In genomic region chr2:223570784-223571183, GRCh38 we compare ENCODE assay signal across 35 cellular contexts. TPM values are rescaled to one million over a fixed set of nuclear protein-coding genes. Genes with fewer than 3 reads are reported as not detected.
"Had no signal": no experiment of that assay in that cellular context is flagged by ENCODE, and none has a peak within 500 bp of the region (broad histone marks: within the 10 kb centered on the region; RNA-seq: fewer than 3 reads in every experiment).

No MANE protein-coding gene starts in this region.

- H3K9me3 ChIP-seq: adrenal gland, ascending aorta, body of pancreas, breast epithelium had no signal

- H3K36me3 ChIP-seq: adrenal gland, ascending aorta, brain microvascular endothelial cell, breast epithelium, cardiac muscle cell had no signal

- H3K4me1 ChIP-seq: adrenal gland, ascending aorta, body of pancreas, breast epithelium had no signal

- FAIRE-seq: astrocyte, bronchial epithelial cell had no signal

- H3K27ac ChIP-seq: adrenal gland, ascending aorta, body of pancreas, brain microvascular endothelial cell, breast epithelium, cardiac muscle cell had no signal

- ATAC-seq: activated naive CD4-positive, alpha-beta T cell treated with anti-CD3 and anti-CD28 coated beads, Interleukin-2, amount 50 U/mL, for 72 hours; activated naive CD8-positive, alpha-beta T cell treated with anti-CD3 and anti-CD28 coated beads, Interleukin-2, amount 50 U/mL, for 24 hours; activated T-cell treated with anti-CD3 and anti-CD28 coated beads, Interleukin-2, amount 50 U/mL, for 4 hours; activated T-cell treated with anti-CD3 and anti-CD28 coated beads, Interleukin-2, amount 50 U/mL, for 72 hours; activated T-helper 17 cell treated with anti-CD3 and anti-CD28 coated beads, Interleukin-2, amount 50 U/mL, for 72 hours; body of pancreas had no signal

- H3K27me3 ChIP-seq: adrenal gland, ascending aorta, body of pancreas, brain microvascular endothelial cell, breast epithelium had no signal

- H3K4me3 ChIP-seq: adrenal gland, ascending aorta, body of pancreas, breast epithelium, cardiac muscle cell had no signal

- DNase-seq: activated effector memory CD4-positive, alpha-beta T cell treated with anti-CD3 and anti-CD28 coated beads, Interleukin-2, amount 50 U/mL, for 16 hours; activated effector memory CD4-positive, alpha-beta T cell treated with Interleukin-2 at 50 U/mL for 16 hours; activated gamma-delta T cell; activated gamma-delta T cell treated with Interleukin-2 at 50 U/mL for 16 hours; activated naive CD4-positive, alpha-beta T cell; activated naive CD4-positive, alpha-beta T cell treated with anti-CD3 and anti-CD28 coated beads for 36 hours; activated naive CD4-positive, alpha-beta T cell treated with anti-CD3 and anti-CD28 coated beads, Interleukin-2, amount 10 ng/mL, durations not matched to agents 7 days and 5 days; activated naive CD4-positive, alpha-beta T cell treated with anti-CD3 and anti-CD28 coated beads, Interleukin-2, amount 50 U/mL, for 16 hours; activated naive CD4-positive, alpha-beta T cell treated with Interleukin-2 at 50 U/mL for 16 hours; activated naive CD8-positive, alpha-beta T cell treated with anti-CD3 and anti-CD28 coated beads for 36 hours; activated naive CD8-positive, alpha-beta T cell treated with anti-CD3 and anti-CD28 coated beads, Interleukin-2, amount 10 ng/mL, durations not matched to agents 7 days and 5 days; activated naive CD8-positive, alpha-beta T cell treated with anti-CD3 and anti-CD28 coated beads, Interleukin-2, amount 50 U/mL, for 24 hours; activated T-cell treated with anti-CD3 and anti-CD28 coated beads, Interleukin-2, amount 50 U/mL, for 24 hours; activated T-cell treated with anti-CD3 and anti-CD28 coated beads, Interleukin-2, amount 50 U/mL, for 4 hours; activated T-cell treated with anti-CD3 and anti-CD28 coated beads, Interleukin-2, amount 50 U/mL, for 48 hours; activated T-cell treated with anti-CD3 and anti-CD28 coated beads, Interleukin-2, amount 50 U/mL, for 72 hours; adrenal gland; amniotic stem cell; amygdala; anterior cingulate cortex; aorta; body of pancreas; brain microvascular endothelial cell; caudate nucleus; central memory CD4-positive, alpha-beta T cell; cerebellar nuclear complex had no signal

RNA-seq across cellular contexts. Expression of gene SCG2, which starts 31.4 kb away (rescaled TPM):
- total RNA-seq: activated naive CD4-positive, alpha-beta T cell treated with anti-CD3 and anti-CD28 coated beads for 36 hours; activated naive CD4-positive, alpha-beta T cell treated with anti-CD3 and anti-CD28 coated beads, Interleukin-2, amount 50 U/mL, for 72 hours; activated naive CD8-positive, alpha-beta T cell treated with anti-CD3 and anti-CD28 coated beads for 36 hours; activated naive CD8-positive, alpha-beta T cell treated with anti-CD3 and anti-CD28 coated beads, Interleukin-2, amount 10 ng/mL, durations not matched to agents 7 days and 5 days; activated T-cell treated with anti-CD3 and anti-CD28 coated beads, Interleukin-2, amount 50 U/mL, for 4 hours; activated T-cell treated with anti-CD3 and anti-CD28 coated beads, Interleukin-2, amount 50 U/mL, for 72 hours; activated T-helper 1 cell treated with anti-CD3 and anti-CD28 coated beads, Interleukin-12 subunit alpha, Interleukin-12 subunit beta, Interleukin-2, Interleukin-4 antibody, amounts not matched to agents 30 ng/mL and 10 ng/mL and 1 ng/mL, durations not matched to agents 14 hours and 24 hours and 36 hours; activated T-helper 17 cell treated with anti-CD3 and anti-CD28 coated beads, Interleukin-2, amount 50 U/mL, for 72 hours; activated T-helper 2 cell treated with anti-CD3 and anti-CD28 coated beads, Interferon-gamma antibody, Interleukin-2, Interleukin-4, amounts not matched to agents 10 μg/mL and 5 μg/mL and 100 μg/mL, durations not matched to agents 14 hours and 24 hours and 36 hours; cardiac muscle cell had no signal
- polyA plus RNA-seq: cardiac muscle cell had no signal
